ENCODE assay signal across 15 cellular contexts in genomic region chr12:102023343-102023930, GRCh38. TPM values are rescaled to one million over a fixed set of nuclear protein-coding genes. Genes with fewer than 3 reads are reported as not detected.
DNase-seq lines count a peak whose midpoint lies in the region; ATAC-seq, FAIRE-seq and TF ChIP-seq lines count a peak whose summit lies in the region.
"Had no signal": no experiment of that assay in that cellular context is flagged by ENCODE, and none has a peak within 500 bp of the region (broad histone marks: within the 10 kb centered on the region; RNA-seq: fewer than 3 reads in every experiment).

No MANE protein-coding gene starts in this region.

- no peaks in the 10 kb centered on the region for H3K27me3 ChIP-seq in foreskin keratinocyte

- no peak overlapping the region for H3K27ac ChIP-seq in foreskin keratinocyte

- DNase-seq in GM03348 (ENCODE audit: low spot score) = peak; percentile 20
- peak; percentile 14 for DNase-seq in RKO (ENCODE audit: low spot score)
- no peak for DNase-seq in foreskin keratinocyte
- peak; percentile 55 for DNase-seq in skeletal muscle cell (ENCODE audit: low read depth)
- DNase-seq in middle frontal gyrus (ENCODE audit: extremely low spot score, low spot score) = no peak
- DNase-seq in T1000 (lab: John Stamatoyannopoulos, UW) = no peak
- no peak for DNase-seq in D721Med (ENCODE audit: insufficient read length, low spot score)
- DNase-seq: activated naive CD8-positive, alpha-beta T cell treated with anti-CD3 and anti-CD28 coated beads, Interleukin-2, amount 50 U/mL, for 24 hours; cortex of kidney; KBM-7; naive thymus-derived CD4-positive, alpha-beta T cell; NCI-H2029 had no signal

- peak; percentile 35 for ATAC-seq in foreskin keratinocyte
- ATAC-seq: activated naive CD8-positive, alpha-beta T cell treated with anti-CD3 and anti-CD28 coated beads, Interleukin-2, amount 50 U/mL, for 24 hours; naive thymus-derived CD4-positive, alpha-beta T cell; sciatic nerve had no signal

- TF ChIP-seq CTCF in foreskin keratinocyte (conservative IDR thresholded peaks at IDR 0.05) (no peak), D721Med (IDR thresholded peaks at IDR 0.05; ENCODE audit: insufficient read depth, missing control alignments) (no peak)

- FAIRE-seq in D721Med (lab: Jason Lieb, UNC) = no peak
- FAIRE-seq: frontal cortex, keratinocyte had no signal

- H3K4me1 ChIP-seq in foreskin keratinocyte = no peaks in the 10 kb centered on the region

- no peak overlapping the region for H3K4me3 ChIP-seq in skeletal muscle cell (ENCODE audit: low read depth, low read length)

RNA-seq across cellular contexts. Expression of gene WASHC3, which starts 38.4 kb away (rescaled TPM):
- 43.6 and 46.5 TPM in 2 replicates for total RNA-seq in foreskin keratinocyte
- polyA plus RNA-seq in foreskin keratinocyte = 52.4 and 57.3 TPM in 2 replicates

Comparison
In these comparisons a context has a peak if more than half of its experiments do, and no peak if none do; other contexts are left out.
1. DNase-seq: peak in GM03348 (single experiment), RKO (single experiment) and skeletal muscle cell (single experiment); none in foreskin keratinocyte (0 of 2), middle frontal gyrus (single experiment), T1000 (single experiment) and D721Med (single experiment).